30 cellular contexts compared by ENCODE assay signal in the genomic region with DNA sequence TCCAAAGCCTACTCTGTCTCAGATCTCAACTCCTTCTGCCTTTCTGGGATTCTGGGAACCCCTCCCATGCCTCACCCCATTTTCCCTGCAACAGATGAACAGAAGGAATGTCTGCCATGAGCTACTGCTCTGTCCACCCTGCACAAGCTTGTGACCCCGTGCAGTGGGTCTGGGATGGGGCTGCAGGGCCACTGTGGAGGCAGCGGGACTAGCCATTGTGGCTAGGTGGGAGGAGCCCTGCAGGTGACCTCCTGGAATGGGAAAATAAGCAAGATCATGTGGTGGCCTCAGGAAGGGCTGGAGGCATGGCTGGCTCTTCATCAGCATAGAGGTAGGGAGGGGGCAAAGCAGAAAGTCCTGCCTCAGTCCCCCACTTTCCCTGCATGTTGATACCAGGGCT. TPM values are rescaled to one million over a fixed set of nuclear protein-coding genes. Genes with fewer than 3 reads are reported as not detected.
"Had no signal": no experiment of that assay in that cellular context is flagged by ENCODE, and none has a peak within 500 bp of the region (broad histone marks: within the 10 kb centered on the region; RNA-seq: fewer than 3 reads in every experiment).

No MANE protein-coding gene starts in this region.

- H3K36me3 Mint-ChIP-seq: activated naive CD8-positive, alpha-beta T cell treated with anti-CD3 and anti-CD28 coated beads for 36 hours had no signal

- H3K9me3 Mint-ChIP-seq: activated CD4-positive, alpha-beta T cell treated with anti-CD3 and anti-CD28 coated beads, Interleukin-2, amount 10 ng/mL, durations not matched to agents 24 days and 14 days; activated naive CD8-positive, alpha-beta T cell treated with anti-CD3 and anti-CD28 coated beads for 36 hours; activated T-cell treated with anti-CD3 and anti-CD28 coated beads, Interleukin-2, amount 50 U/mL, for 72 hours; activated T-helper 17 cell treated with anti-CD3 and anti-CD28 coated beads, Interleukin-2, amount 50 U/mL, for 72 hours had no signal

- H3K4me3 Mint-ChIP-seq: activated CD4-positive, alpha-beta T cell treated with anti-CD3 and anti-CD28 coated beads, Interleukin-2, amount 10 ng/mL, durations not matched to agents 24 days and 14 days; activated naive CD8-positive, alpha-beta T cell treated with anti-CD3 and anti-CD28 coated beads for 36 hours; activated T-cell treated with anti-CD3 and anti-CD28 coated beads, Interleukin-2, amount 50 U/mL, for 72 hours; activated T-helper 17 cell treated with anti-CD3 and anti-CD28 coated beads, Interleukin-2, amount 50 U/mL, for 72 hours had no signal

- ATAC-seq: activated T-cell treated with anti-CD3 and anti-CD28 coated beads, Interleukin-2, amount 50 U/mL, for 72 hours; activated T-helper 17 cell treated with anti-CD3 and anti-CD28 coated beads, Interleukin-2, amount 50 U/mL, for 72 hours; body of pancreas; K562 had no signal

- DNase-seq: activated CD4-positive, alpha-beta T cell treated with anti-CD3 and anti-CD28 coated beads, Interleukin-2, amount 10 ng/mL, durations not matched to agents 24 days and 14 days; activated CD4-positive, alpha-beta T cell treated with anti-CD3 and anti-CD28 coated beads, Interleukin-2, amount 50 U/mL, for 4 hours; activated CD8-positive, alpha-beta memory T cell treated with anti-CD3 and anti-CD28 coated beads, Interleukin-2, amount 50 U/mL, for 4 hours; activated effector memory CD4-positive, alpha-beta T cell treated with anti-CD3 and anti-CD28 coated beads, Interleukin-2, amount 50 U/mL, for 16 hours; activated naive CD4-positive, alpha-beta T cell; activated naive CD4-positive, alpha-beta T cell treated with anti-CD3 and anti-CD28 coated beads, Interleukin-2, amount 50 U/mL, for 16 hours; activated naive CD8-positive, alpha-beta T cell treated with anti-CD3 and anti-CD28 coated beads for 36 hours; activated T-cell treated with anti-CD3 and anti-CD28 coated beads for 4 hours; activated T-cell treated with anti-CD3 and anti-CD28 coated beads, Interleukin-2, amount 50 U/mL, for 72 hours; adrenal gland; body of pancreas; cerebellar nuclear complex; NCI-H1105 treated with DMSO at 0.1 percent for 48 hours; NCI-H1436; NCI-H1694; NCI-H1930; NCI-H345; NCI-H524 treated with DMSO at 0.1 percent for 48 hours; SHP77 treated with DMSO at 0.1 percent for 48 hours; SK-N-SH; T-helper 2 cell; T-helper 9 cell had no signal

- H3K27me3 Mint-ChIP-seq: activated CD4-positive, alpha-beta T cell treated with anti-CD3 and anti-CD28 coated beads, Interleukin-2, amount 10 ng/mL, durations not matched to agents 24 days and 14 days; activated naive CD8-positive, alpha-beta T cell treated with anti-CD3 and anti-CD28 coated beads for 36 hours; activated T-helper 17 cell treated with anti-CD3 and anti-CD28 coated beads, Interleukin-2, amount 50 U/mL, for 72 hours had no signal

- H3K27ac Mint-ChIP-seq: activated naive CD8-positive, alpha-beta T cell treated with anti-CD3 and anti-CD28 coated beads for 36 hours; activated T-helper 17 cell treated with anti-CD3 and anti-CD28 coated beads, Interleukin-2, amount 50 U/mL, for 72 hours had no signal

RNA-seq across cellular contexts. Expression of a gene that starts 24.6 kb away (rescaled TPM):
- total RNA-seq: activated CD4-positive, alpha-beta T cell treated with anti-CD3 and anti-CD28 coated beads, Interleukin-2, amount 10 ng/mL, durations not matched to agents 24 days and 14 days; activated naive CD8-positive, alpha-beta T cell treated with anti-CD3 and anti-CD28 coated beads for 36 hours; activated T-cell treated with anti-CD3 and anti-CD28 coated beads, Interleukin-2, amount 50 U/mL, for 72 hours; activated T-helper 17 cell treated with anti-CD3 and anti-CD28 coated beads, Interleukin-2, amount 50 U/mL, for 72 hours; astrocyte; body of pancreas; breast epithelium; K562; M059J; NCI-H460; RPMI7951; SJSA1 had no signal
